In genomic region chr2:142445023-142445422, GRCh38 we compare ENCODE assay signal across 33 cellular contexts.
"Had no signal": no experiment of that assay in that cellular context is flagged by ENCODE, and none has a peak within 500 bp of the region (broad histone marks: within the 10 kb centered on the region; RNA-seq: fewer than 3 reads in every experiment).

No MANE protein-coding gene starts in this region.

- DNase-seq: Karpas-422, Kasumi-1, KG1, MG63, MM.1S, MV-4-11, NCI-H1048, NCI-H1092, NCI-H1092 treated with DMSO at 0.1 percent for 48 hours, NCI-H1105, NCI-H1105 treated with DMSO at 0.1 percent for 48 hours, NCI-H1436, NCI-H1436 treated with DMSO at 0.1 percent for 48 hours, NCI-H146, NCI-H1694, NCI-H1694 treated with DMSO at 0.1 percent for 48 hours, NCI-H187, NCI-H187 treated with DMSO at 0.1 percent for 48 hours, NCI-H1930, NCI-H2029, NCI-H2029 treated with DMSO at 0.1 percent for 48 hours, NCI-H2081, NCI-H2081 treated with DMSO at 0.1 percent for 48 hours, NCI-H2107, NCI-H2171, NCI-H2171 treated with DMSO at 0.1 percent for 48 hours, NCI-H2227 treated with DMSO at 0.1 percent for 48 hours, NCI-H226, NCI-H345, NCI-H446, NCI-H446 treated with DMSO at 0.1 percent for 48 hours, NCI-H510A had no signal

- H3K9me3 ChIP-seq: MG63 had no signal

- H3K27me3 ChIP-seq: MG63 had no signal

- H3K4me2 ChIP-seq: KMS-11 had no signal

- H3K9ac ChIP-seq: KMS-11 had no signal

- H3K4me3 ChIP-seq: MG63 had no signal

- H3K36me3 ChIP-seq: MG63 had no signal

- H3K27ac ChIP-seq: KMS-11 had no signal
